Comparison of ENCODE assay signal across 9 cellular contexts in genomic region chr15:39874890-39875549, GRCh38. TPM values are rescaled to one million over a fixed set of nuclear protein-coding genes. Genes with fewer than 3 reads are reported as not detected.
DNase-seq lines count a peak whose midpoint lies in the region; ATAC-seq, FAIRE-seq and TF ChIP-seq lines count a peak whose summit lies in the region.
"Had no signal": no experiment of that assay in that cellular context is flagged by ENCODE, and none has a peak within 500 bp of the region (broad histone marks: within the 10 kb centered on the region; RNA-seq: fewer than 3 reads in every experiment).

No MANE protein-coding gene starts in this region.

- H3K36me3 ChIP-seq in BE2C (no peaks in the 10 kb centered on the region), bronchial epithelial cell (ENCODE audit: control insufficient read depth, insufficient read depth, low read length) (no peaks in the 10 kb centered on the region)
- H3K36me3 ChIP-seq: thoracic aorta had no signal

- no peak overlapping the region for H3K4me3 ChIP-seq in BE2C (ENCODE audit: low read depth, low read length)
- no peak overlapping the region for H3K4me3 ChIP-seq in bronchial epithelial cell (ENCODE audit: low read depth, low read length)
- H3K4me3 ChIP-seq: thoracic aorta had no signal

- no peaks in the 10 kb centered on the region for H3K9me3 ChIP-seq in BE2C
- H3K9me3 ChIP-seq: thoracic aorta had no signal

- TF ChIP-seq POLR2A in GM12891 (IDR thresholded peaks at IDR 0.05; ENCODE audit: low read depth, low read length), result no peak

- H3K4me1 ChIP-seq in BE2C, result no peaks in the 10 kb centered on the region

- ATAC-seq in GM18909 (IDR thresholded peaks at IDR 0.05; ENCODE audit: poor library complexity, unreplicated experiment), result no peak
- ATAC-seq in GM19455 (IDR thresholded peaks at IDR 0.05; ENCODE audit: unreplicated experiment), result no peak

- DNase-seq in BE2C (peak; percentile 49), GM12891 (ENCODE audit: insufficient read length, low spot score) (no peak), NOMO-1 (lab: John Stamatoyannopoulos, UW; ENCODE audit: unreplicated experiment in 2 of 2) (peak; percentile 14 to 18), bronchial epithelial cell (ENCODE audit: low read depth) (peak; percentile 49), mucosa of gallbladder (ENCODE audit: low spot score) (peak; percentile 31), posterior vena cava (ENCODE audit: low spot score) (no peak)

- intact Hi-C loops in posterior vena cava (cut with DNase I), result no loop called here

- H3K27me3 ChIP-seq in BE2C (no peaks in the 10 kb centered on the region), bronchial epithelial cell (ENCODE audit: control insufficient read depth, insufficient read depth, low read length) (no peaks in the 10 kb centered on the region)

- FAIRE-seq in GM12891 (lab: Jason Lieb, UNC), result peak; percentile 43
- FAIRE-seq in bronchial epithelial cell (lab: Jason Lieb, UNC), result no peak

- TF ChIP-seq CTCF in BE2C (IDR thresholded peaks at IDR 0.05; ENCODE audit: low read depth, low read length) (peak; percentile 83), bronchial epithelial cell (IDR thresholded peaks at IDR 0.05; ENCODE audit: insufficient read depth, low read length, severe bottlenecking) (peak; percentile 60)

TF ChIP-seq in GM12891, 5 proteins besides CTCF, POLR2A, EP300 and RAD21:
- TF ChIP-seq PAX5 (IDR thresholded peaks at IDR 0.05; ENCODE audit: insufficient read depth, low read length, severe bottlenecking) (no peak), POLR2AphosphoS5 (IDR thresholded peaks at IDR 0.05; ENCODE audit: low read depth, low read length) (no peak), SPI1 (IDR thresholded peaks at IDR 0.05; ENCODE audit: low read depth, low read length) (no peak), POU2F2 (IDR thresholded peaks at IDR 0.05; ENCODE audit: low read depth, low read length) (no peak), TAF1 (IDR thresholded peaks at IDR 0.05; ENCODE audit: low read depth, low read length) (no peak)

RNA-seq across cellular contexts. Expression of gene GPR176, which starts 45.0 kb away (rescaled TPM):
- 4.5 TPM for polyA plus RNA-seq in BE2C (2012; ENCODE audit: insufficient read depth, insufficient read length, low read depth)
- 0.19 TPM for polyA plus RNA-seq in GM12891 (2012; ENCODE audit: low read depth, missing spikeins)
- total RNA-seq in bronchial epithelial cell (1.9 and 3.4 TPM in 2 replicates), mucosa of gallbladder (5.4 TPM), posterior vena cava (10 to 100 TPM; 11.0 to 24.2 TPM)

RNA-seq across cellular contexts. Expression of gene EIF2AK4, which starts 58.9 kb away (rescaled TPM):
- polyA plus RNA-seq in BE2C (2012; ENCODE audit: insufficient read depth, insufficient read length, low read depth), result 24.1 TPM
- 20.6 TPM for polyA plus RNA-seq in GM12891 (2012; ENCODE audit: low read depth, missing spikeins)
- total RNA-seq in bronchial epithelial cell, result 25.6 and 30.8 TPM in 2 replicates
- 25.6 TPM for total RNA-seq in mucosa of gallbladder
- 10 to 100 TPM; 26.2 to 29.5 TPM for total RNA-seq in posterior vena cava

Comparison
In these comparisons a context has a peak if more than half of its experiments do, and no peak if none do; other contexts are left out.
1. DNase-seq: peak in BE2C (single experiment), NOMO-1 (2 of 2), bronchial epithelial cell (single experiment) and mucosa of gallbladder (single experiment); none in GM12891 (single experiment) and posterior vena cava (single experiment).